In genomic region chr7:152674860-152675760, GRCh38 we compare ENCODE assay signal across 1 cellular context.
TF ChIP-seq lines count a peak whose summit lies in the region.

No MANE protein-coding gene starts in this region.

TF ChIP-seq in K562, 482 proteins besides CTCF, POLR2A, EP300 and RAD21 (continued from another document and continues in another):
- no peak for TF ChIP-seq CHD2 (IDR thresholded peaks at IDR 0.05; ENCODE audit: low read depth, low read length)
- TF ChIP-seq, protein P1, sequence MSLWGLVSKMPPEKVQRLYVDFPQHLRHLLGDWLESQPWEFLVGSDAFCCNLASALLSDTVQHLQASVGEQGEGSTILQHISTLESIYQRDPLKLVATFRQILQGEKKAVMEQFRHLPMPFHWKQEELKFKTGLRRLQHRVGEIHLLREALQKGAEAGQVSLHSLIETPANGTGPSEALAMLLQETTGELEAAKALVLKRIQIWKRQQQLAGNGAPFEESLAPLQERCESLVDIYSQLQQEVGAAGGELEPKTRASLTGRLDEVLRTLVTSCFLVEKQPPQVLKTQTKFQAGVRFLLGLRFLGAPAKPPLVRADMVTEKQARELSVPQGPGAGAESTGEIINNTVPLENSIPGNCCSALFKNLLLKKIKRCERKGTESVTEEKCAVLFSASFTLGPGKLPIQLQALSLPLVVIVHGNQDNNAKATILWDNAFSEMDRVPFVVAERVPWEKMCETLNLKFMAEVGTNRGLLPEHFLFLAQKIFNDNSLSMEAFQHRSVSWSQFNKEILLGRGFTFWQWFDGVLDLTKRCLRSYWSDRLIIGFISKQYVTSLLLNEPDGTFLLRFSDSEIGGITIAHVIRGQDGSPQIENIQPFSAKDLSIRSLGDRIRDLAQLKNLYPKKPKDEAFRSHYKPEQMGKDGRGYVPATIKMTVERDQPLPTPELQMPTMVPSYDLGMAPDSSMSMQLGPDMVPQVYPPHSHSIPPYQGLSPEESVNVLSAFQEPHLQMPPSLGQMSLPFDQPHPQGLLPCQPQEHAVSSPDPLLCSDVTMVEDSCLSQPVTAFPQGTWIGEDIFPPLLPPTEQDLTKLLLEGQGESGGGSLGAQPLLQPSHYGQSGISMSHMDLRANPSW (CRISPR knock-in tag; IDR thresholded peaks at IDR 0.05) = peak; percentile 76; the same call in 1 of the 2 replicates
- peak; percentile 34; the same call in 1 of the 2 replicates for TF ChIP-seq ARID4B (CRISPR knock-in tag; IDR thresholded peaks at IDR 0.05)
- no peak for TF ChIP-seq ZBTB17 (CRISPR knock-in tag; IDR thresholded peaks at IDR 0.05)
- TF ChIP-seq, protein P2, sequence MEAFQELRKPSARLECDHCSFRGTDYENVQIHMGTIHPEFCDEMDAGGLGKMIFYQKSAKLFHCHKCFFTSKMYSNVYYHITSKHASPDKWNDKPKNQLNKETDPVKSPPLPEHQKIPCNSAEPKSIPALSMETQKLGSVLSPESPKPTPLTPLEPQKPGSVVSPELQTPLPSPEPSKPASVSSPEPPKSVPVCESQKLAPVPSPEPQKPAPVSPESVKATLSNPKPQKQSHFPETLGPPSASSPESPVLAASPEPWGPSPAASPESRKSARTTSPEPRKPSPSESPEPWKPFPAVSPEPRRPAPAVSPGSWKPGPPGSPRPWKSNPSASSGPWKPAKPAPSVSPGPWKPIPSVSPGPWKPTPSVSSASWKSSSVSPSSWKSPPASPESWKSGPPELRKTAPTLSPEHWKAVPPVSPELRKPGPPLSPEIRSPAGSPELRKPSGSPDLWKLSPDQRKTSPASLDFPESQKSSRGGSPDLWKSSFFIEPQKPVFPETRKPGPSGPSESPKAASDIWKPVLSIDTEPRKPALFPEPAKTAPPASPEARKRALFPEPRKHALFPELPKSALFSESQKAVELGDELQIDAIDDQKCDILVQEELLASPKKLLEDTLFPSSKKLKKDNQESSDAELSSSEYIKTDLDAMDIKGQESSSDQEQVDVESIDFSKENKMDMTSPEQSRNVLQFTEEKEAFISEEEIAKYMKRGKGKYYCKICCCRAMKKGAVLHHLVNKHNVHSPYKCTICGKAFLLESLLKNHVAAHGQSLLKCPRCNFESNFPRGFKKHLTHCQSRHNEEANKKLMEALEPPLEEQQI (IDR thresholded peaks at IDR 0.05) = no peak
- no peak for TF ChIP-seq CHD1 (IDR thresholded peaks at IDR 0.05; ENCODE audit: low read length)
- peak; percentile 90 for TF ChIP-seq NFIC (IDR thresholded peaks at IDR 0.05)
- TF ChIP-seq, protein P3, sequence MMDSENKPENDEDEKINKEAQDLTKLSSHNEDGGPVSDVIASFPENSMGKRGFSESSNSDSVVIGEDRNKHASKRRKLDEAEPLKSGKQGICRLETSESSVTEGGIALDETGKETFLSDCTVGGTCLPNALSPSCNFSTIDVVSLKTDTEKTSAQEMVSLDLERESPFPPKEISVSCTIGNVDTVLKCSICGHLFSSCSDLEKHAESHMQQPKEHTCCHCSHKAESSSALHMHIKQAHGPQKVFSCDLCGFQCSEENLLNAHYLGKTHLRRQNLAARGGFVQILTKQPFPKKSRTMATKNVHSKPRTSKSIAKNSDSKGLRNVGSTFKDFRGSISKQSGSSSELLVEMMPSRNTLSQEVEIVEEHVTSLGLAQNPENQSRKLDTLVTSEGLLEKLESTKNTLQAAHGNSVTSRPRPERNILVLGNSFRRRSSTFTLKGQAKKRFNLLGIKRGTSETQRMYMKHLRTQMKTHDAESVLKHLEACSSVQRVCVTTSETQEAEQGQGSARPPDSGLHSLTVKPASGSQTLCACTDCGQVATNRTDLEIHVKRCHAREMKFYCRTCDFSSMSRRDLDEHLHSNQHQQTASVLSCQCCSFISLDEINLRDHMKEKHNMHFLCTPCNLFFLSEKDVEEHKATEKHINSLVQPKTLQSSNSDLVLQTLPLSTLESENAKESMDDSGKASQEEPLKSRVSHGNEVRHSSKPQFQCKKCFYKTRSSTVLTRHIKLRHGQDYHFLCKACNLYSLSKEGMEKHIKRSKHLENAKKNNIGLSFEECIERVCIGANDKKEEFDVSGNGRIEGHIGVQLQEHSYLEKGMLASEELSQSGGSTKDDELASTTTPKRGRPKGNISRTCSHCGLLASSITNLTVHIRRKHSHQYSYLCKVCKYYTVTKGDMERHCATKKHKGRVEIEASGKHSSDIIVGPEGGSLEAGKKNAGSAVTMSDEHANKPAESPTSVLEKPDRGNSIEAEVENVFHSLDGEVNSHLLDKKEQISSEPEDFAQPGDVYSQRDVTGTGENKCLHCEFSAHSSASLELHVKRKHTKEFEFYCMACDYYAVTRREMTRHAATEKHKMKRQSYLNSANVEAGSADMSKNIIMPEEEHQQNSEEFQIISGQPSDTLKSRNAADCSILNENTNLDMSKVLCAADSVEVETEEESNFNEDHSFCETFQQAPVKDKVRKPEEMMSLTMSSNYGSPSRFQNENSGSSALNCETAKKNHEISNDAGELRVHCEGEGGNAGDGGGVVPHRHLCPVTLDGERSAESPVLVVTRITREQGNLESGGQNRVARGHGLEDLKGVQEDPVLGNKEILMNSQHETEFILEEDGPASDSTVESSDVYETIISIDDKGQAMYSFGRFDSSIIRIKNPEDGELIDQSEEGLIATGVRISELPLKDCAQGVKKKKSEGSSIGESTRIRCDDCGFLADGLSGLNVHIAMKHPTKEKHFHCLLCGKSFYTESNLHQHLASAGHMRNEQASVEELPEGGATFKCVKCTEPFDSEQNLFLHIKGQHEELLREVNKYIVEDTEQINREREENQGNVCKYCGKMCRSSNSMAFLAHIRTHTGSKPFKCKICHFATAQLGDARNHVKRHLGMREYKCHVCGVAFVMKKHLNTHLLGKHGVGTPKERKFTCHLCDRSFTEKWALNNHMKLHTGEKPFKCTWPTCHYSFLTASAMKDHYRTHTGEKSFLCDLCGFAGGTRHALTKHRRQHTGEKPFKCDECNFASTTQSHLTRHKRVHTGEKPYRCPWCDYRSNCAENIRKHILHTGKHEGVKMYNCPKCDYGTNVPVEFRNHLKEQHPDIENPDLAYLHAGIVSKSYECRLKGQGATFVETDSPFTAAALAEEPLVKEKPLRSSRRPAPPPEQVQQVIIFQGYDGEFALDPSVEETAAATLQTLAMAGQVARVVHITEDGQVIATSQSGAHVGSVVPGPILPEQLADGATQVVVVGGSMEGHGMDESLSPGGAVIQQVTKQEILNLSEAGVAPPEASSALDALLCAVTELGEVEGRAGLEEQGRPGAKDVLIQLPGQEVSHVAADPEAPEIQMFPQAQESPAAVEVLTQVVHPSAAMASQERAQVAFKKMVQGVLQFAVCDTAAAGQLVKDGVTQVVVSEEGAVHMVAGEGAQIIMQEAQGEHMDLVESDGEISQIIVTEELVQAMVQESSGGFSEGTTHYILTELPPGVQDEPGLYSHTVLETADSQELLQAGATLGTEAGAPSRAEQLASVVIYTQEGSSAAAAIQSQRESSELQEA (IDR thresholded peaks at IDR 0.05; ENCODE audit: low read depth) = no peak; the same call in 1 of the 2 replicates
- no peak for TF ChIP-seq CHD4 (IDR thresholded peaks at IDR 0.05; ENCODE audit: insufficient read depth, insufficient replicate concordance, low read depth, low read length, poor library complexity, severe bottlenecking)
- no peak for TF ChIP-seq IRF2 (CRISPR knock-in tag; IDR thresholded peaks at IDR 0.05)
- no peak for TF ChIP-seq SNRNP70 (optimal IDR thresholded peaks at IDR 0.05; ENCODE audit: low read depth, low read length)
- TF ChIP-seq FOXP1 (CRISPR knock-in tag; IDR thresholded peaks at IDR 0.05) = no peak; the same call in 1 of the 2 replicates
- TF ChIP-seq PREB (CRISPR knock-in tag; IDR thresholded peaks at IDR 0.05) = 0 out of 2 replicates have a peak, but pooled peaks have one; percentile 34
- TF ChIP-seq, protein P4, sequence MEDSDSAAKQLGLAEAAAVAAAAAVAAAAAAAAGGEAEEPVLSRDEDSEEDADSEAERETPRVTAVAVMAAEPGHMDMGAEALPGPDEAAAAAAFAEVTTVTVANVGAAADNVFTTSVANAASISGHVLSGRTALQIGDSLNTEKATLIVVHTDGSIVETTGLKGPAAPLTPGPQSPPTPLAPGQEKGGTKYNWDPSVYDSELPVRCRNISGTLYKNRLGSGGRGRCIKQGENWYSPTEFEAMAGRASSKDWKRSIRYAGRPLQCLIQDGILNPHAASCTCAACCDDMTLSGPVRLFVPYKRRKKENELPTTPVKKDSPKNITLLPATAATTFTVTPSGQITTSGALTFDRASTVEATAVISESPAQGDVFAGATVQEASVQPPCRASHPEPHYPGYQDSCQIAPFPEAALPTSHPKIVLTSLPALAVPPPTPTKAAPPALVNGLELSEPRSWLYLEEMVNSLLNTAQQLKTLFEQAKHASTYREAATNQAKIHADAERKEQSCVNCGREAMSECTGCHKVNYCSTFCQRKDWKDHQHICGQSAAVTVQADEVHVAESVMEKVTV (CRISPR knock-in tag; IDR thresholded peaks at IDR 0.05) = no peak
- TF ChIP-seq HSF4 (CRISPR knock-in tag; IDR thresholded peaks at IDR 0.05; ENCODE audit: borderline replicate concordance) = no peak
- TF ChIP-seq, protein P5, sequence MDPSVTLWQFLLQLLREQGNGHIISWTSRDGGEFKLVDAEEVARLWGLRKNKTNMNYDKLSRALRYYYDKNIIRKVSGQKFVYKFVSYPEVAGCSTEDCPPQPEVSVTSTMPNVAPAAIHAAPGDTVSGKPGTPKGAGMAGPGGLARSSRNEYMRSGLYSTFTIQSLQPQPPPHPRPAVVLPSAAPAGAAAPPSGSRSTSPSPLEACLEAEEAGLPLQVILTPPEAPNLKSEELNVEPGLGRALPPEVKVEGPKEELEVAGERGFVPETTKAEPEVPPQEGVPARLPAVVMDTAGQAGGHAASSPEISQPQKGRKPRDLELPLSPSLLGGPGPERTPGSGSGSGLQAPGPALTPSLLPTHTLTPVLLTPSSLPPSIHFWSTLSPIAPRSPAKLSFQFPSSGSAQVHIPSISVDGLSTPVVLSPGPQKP (CRISPR knock-in tag; IDR thresholded peaks at IDR 0.05) = no peak
- TF ChIP-seq MAFF (IDR thresholded peaks at IDR 0.05; ENCODE audit: low read length) = 0 out of 2 replicates have a peak, but pooled peaks have one; percentile 5
- no peak for TF ChIP-seq ARID1B (IDR thresholded peaks at IDR 0.05)
- no peak for TF ChIP-seq ZNF41 (CRISPR knock-in tag; conservative IDR thresholded peaks at IDR 0.05)
- TF ChIP-seq TRIM28 (IDR thresholded peaks at IDR 0.05) = no peak
- no peak for TF ChIP-seq ELF4 (CRISPR knock-in tag; IDR thresholded peaks at IDR 0.05)
- TF ChIP-seq BRCA1 (IDR thresholded peaks at IDR 0.05) = no peak
- no peak for TF ChIP-seq BRCA1 (CRISPR knock-in tag; IDR thresholded peaks at IDR 0.05)
- TF ChIP-seq PTRF (tag; IDR thresholded peaks at IDR 0.05) = no peak
- no peak for TF ChIP-seq DNMT1 (IDR thresholded peaks at IDR 0.05)
- TF ChIP-seq ZNF780A (CRISPR knock-in tag; IDR thresholded peaks at IDR 0.05) = no peak
- no peak for TF ChIP-seq FUS (optimal IDR thresholded peaks at IDR 0.05; ENCODE audit: low read depth, low read length)
- no peak for TF ChIP-seq MECOM (CRISPR knock-in tag; IDR thresholded peaks at IDR 0.05)
- TF ChIP-seq GTF2E2 (tag; IDR thresholded peaks at IDR 0.05) = no peak
- no peak for TF ChIP-seq COPS2 (conservative IDR thresholded peaks at IDR 0.05)
- no peak for TF ChIP-seq ZNF232 (CRISPR knock-in tag; IDR thresholded peaks at IDR 0.05)
- no peak for TF ChIP-seq ESRRB (CRISPR knock-in tag; IDR thresholded peaks at IDR 0.05; ENCODE audit: borderline replicate concordance)
- TF ChIP-seq ETS1 (conservative IDR thresholded peaks at IDR 0.05; ENCODE audit: control insufficient read depth, low read depth, low read length) = no peak; the same call in 1 of the 2 replicates
- no peak for TF ChIP-seq TCF7L2 (IDR thresholded peaks at IDR 0.05; ENCODE audit: low read depth, low read length)
